ENCODE assay signal across 21 cellular contexts in genomic region chr5:124839371-124839998, GRCh38.
A peak's percentile ranks its signal among the peaks of the same experiment; 100 is the strongest.
DNase-seq lines count a peak whose midpoint lies in the region; ATAC-seq, FAIRE-seq and TF ChIP-seq lines count a peak whose summit lies in the region.
"Had no signal": no experiment of that assay in that cellular context is flagged by ENCODE, and none has a peak within 500 bp of the region (broad histone marks: within the 10 kb centered on the region; RNA-seq: fewer than 3 reads in every experiment).

No MANE protein-coding gene starts in this region.

- BruUV-seq in MCF 10A (replicated peaks; lab: Mats Ljungman, UMichigan) (no TSS peak), GM12878 (replicated peaks; lab: Mats Ljungman, UMichigan) (no TSS peak)

- in situ Hi-C loops in GM12878 (cut with MboI), result no loop called here

- H3K9me3 Mint-ChIP-seq in MCF 10A (ENCODE audit: unreplicated experiment), result peaks cover 8% of the 10 kb centered on the region

- H3K27me3 Mint-ChIP-seq in MCF 10A (ENCODE audit: insufficient read depth, unreplicated experiment), result no peaks in the 10 kb centered on the region
- H3K27me3 Mint-ChIP-seq: T-cell had no signal

- H3K4me2 ChIP-seq in GM12878 (ENCODE audit: control insufficient read depth, insufficient read depth), result no peak overlapping the region

- no peak overlapping the region for H3K9ac ChIP-seq in GM12878 (ENCODE audit: control insufficient read depth, insufficient read depth, low read length)

- TF ChIP-seq RAD21 in GM12878 (IDR thresholded peaks at IDR 0.05; ENCODE audit: insufficient read depth, low read depth, low read length), result no peak

- H4K20me1 ChIP-seq in GM12878 (ENCODE audit: control insufficient read depth, insufficient read depth), result no peaks in the 10 kb centered on the region

- no peaks in the 10 kb centered on the region for H3K79me2 ChIP-seq in GM12878 (ENCODE audit: control insufficient read depth, insufficient read depth, low read length)

- RAD21 ChIA-PET in GM12878 (lab: Charles Lee; ENCODE audit: unreplicated experiment), result interaction anchor here (0.7 kb wide), 1 partner anchor 91 kb away, joined by 4 read pairs; no protein-coding TSS in a partner anchor

- H3K36me3 ChIP-seq in breast epithelium, result no peaks in the 10 kb centered on the region
- H3K36me3 ChIP-seq in GM12878 (ENCODE audit: control insufficient read depth in 2 of 2, insufficient read depth in 2 of 2, low read length in 1 of 2), result no peaks in the 10 kb centered on the region
- no peaks in the 10 kb centered on the region for H3K36me3 ChIP-seq in body of pancreas (replicated peaks in 1 of 2; ENCODE audit: insufficient read depth in 1 of 2, low read depth in 2 of 2)
- H3K36me3 ChIP-seq in SJCRH30, result no peaks in the 10 kb centered on the region
- H3K36me3 ChIP-seq: right lobe of liver had no signal

- H3K27ac Mint-ChIP-seq in MCF 10A (ENCODE audit: low read depth, unreplicated experiment), result no peak overlapping the region
- H3K27ac Mint-ChIP-seq: activated T-helper 1 cell treated with anti-CD3 and anti-CD28 coated beads, Interleukin-12 subunit alpha, Interleukin-12 subunit beta, Interleukin-2, Interleukin-4 antibody, amounts not matched to agents 30 ng/mL and 10 ng/mL and 1 ng/mL, durations not matched to agents 14 hours and 24 hours and 36 hours; CD8-positive, alpha-beta memory T cell; endodermal cell; immature natural killer cell; T-cell had no signal

- CTCF ChIA-PET in MCF 10A (lab: Yijun Ruan, JAX), result no interaction called here
- CTCF ChIA-PET in GM12878 (lab: Yijun Ruan, JAX), result interaction anchor here (2.1 kb wide), 1 partner anchor 9 kb away, joined by 7 read pairs; no protein-coding TSS in a partner anchor

- H3K27me3 ChIP-seq in breast epithelium, result no peaks in the 10 kb centered on the region
- no peaks in the 10 kb centered on the region for H3K27me3 ChIP-seq in GM12878 (replicated peaks in 1 of 2; ENCODE audit: control insufficient read depth in 2 of 2, insufficient read depth in 2 of 2, low read length in 1 of 2)
- H3K27me3 ChIP-seq in body of pancreas, result no peaks in the 10 kb centered on the region
- H3K27me3 ChIP-seq in SJCRH30, result no peaks in the 10 kb centered on the region
- H3K27me3 ChIP-seq: right lobe of liver had no signal

- H3K4me3 ChIP-seq in breast epithelium (no peak overlapping the region), GM12878 (no peak overlapping the region), body of pancreas (no peak overlapping the region), SJCRH30 (no peak overlapping the region)
- H3K4me3 ChIP-seq: K562, right lobe of liver had no signal

- no peak overlapping the region for H2AFZ ChIP-seq in GM12878 (ENCODE audit: control insufficient read depth, low read depth, low read length)

- TF ChIP-seq POLR2A in breast epithelium (IDR thresholded peaks at IDR 0.05), result no peak
- TF ChIP-seq POLR2A in GM12878 (IDR thresholded peaks at IDR 0.05; ENCODE audit: low read depth, low read length), result no peak
- no peak for TF ChIP-seq POLR2A in body of pancreas (IDR thresholded peaks at IDR 0.05)

- POLR2A ChIA-PET in MCF 10A (lab: Yijun Ruan, JAX), result interaction anchor here (0.6 to 7.0 kb wide), 11 partner anchors 12 to 570 kb away, joined by 3 to 138 read pairs (median 4); partner anchors contain the start of gene ZNF608
- POLR2A ChIA-PET in GM12878 (lab: Charles Lee), result interaction anchor here (0.6 kb wide), 1 partner anchor 85 kb away, joined by 3 read pairs; no protein-coding TSS in a partner anchor

- TF ChIP-seq CTCF in MCF 10A (IDR thresholded peaks at IDR 0.05; ENCODE audit: unreplicated experiment), result no peak
- no peak for TF ChIP-seq CTCF in breast epithelium (IDR thresholded peaks at IDR 0.05)
- no peak for TF ChIP-seq CTCF in GM12878 (IDR thresholded peaks at IDR 0.05 in 2 of 3, conservative IDR thresholded peaks at IDR 0.05 in 1 of 3; ENCODE audit: control insufficient read depth in 2 of 3, extremely low read depth in 1 of 3, insufficient read depth in 1 of 3, low read depth in 3 of 3, low read length in 3 of 3)
- no peak for TF ChIP-seq CTCF in body of pancreas (IDR thresholded peaks at IDR 0.05)

- peak; percentile 54 for ATAC-seq in GM12878
- ATAC-seq in body of pancreas, result no peak
- ATAC-seq: K562, T-cell had no signal

- no peaks in the 10 kb centered on the region for H3K36me3 Mint-ChIP-seq in MCF 10A (ENCODE audit: insufficient read depth, unreplicated experiment)
- H3K36me3 Mint-ChIP-seq: CD8-positive, alpha-beta memory T cell; immature natural killer cell; T-cell had no signal

- SMC1A ChIA-PET in GM12878 (lab: Charles Lee; ENCODE audit: uncharacterized antibody, unreplicated experiment), result interaction anchor here (1.0 to 1.6 kb wide), 3 partner anchors 10 to 50 kb away, joined by 3 to 5 read pairs (median 4); no protein-coding TSS in a partner anchor

- TF ChIP-seq EP300 in GM12878 (IDR thresholded peaks at IDR 0.05; ENCODE audit: borderline replicate concordance in 1 of 2, control insufficient read depth in 1 of 2, low read depth in 2 of 2, low read length in 2 of 2), result peak in 1 of 2 experiments; percentile 38; a peak in 2 of 4 replicates

- FAIRE-seq in GM12878 (lab: Jason Lieb, UNC), result no peak
- FAIRE-seq: GM12891, K562 had no signal

- DNase-seq in MCF 10A (ENCODE audit: unreplicated experiment), result peak; percentile 82
- no peak for DNase-seq in breast epithelium (ENCODE audit: low spot score in 2 of 2)
- no peak for DNase-seq in GM12878 (ENCODE audit: low read depth, low spot score)
- DNase-seq in globus pallidus (ENCODE audit: low spot score), result peak; percentile 57
- DNase-seq in body of pancreas, result no peak
- DNase-seq in SJCRH30, result no peak
- DNase-seq in NCI-H128 (lab: John Stamatoyannopoulos, UW; ENCODE audit: unreplicated experiment), result no peak
- no peak for DNase-seq in AG20443 (ENCODE audit: low spot score)
- DNase-seq: activated CD4-positive, alpha-beta T cell treated with anti-CD3 and anti-CD28 coated beads, Interleukin-2, amount 50 U/mL, for 48 hours; CD8-positive, alpha-beta memory T cell; endodermal cell; immature natural killer cell; NCI-H1694; NCI-H524 treated with DMSO at 0.1 percent for 48 hours; right lobe of liver; RPMI8226; T-cell had no signal

- peaks cover 21% of the 10 kb centered on the region for H3K4me1 Mint-ChIP-seq in MCF 10A (ENCODE audit: insufficient read depth, unreplicated experiment)
- H3K4me1 Mint-ChIP-seq: CD8-positive, alpha-beta memory T cell; endodermal cell; T-cell had no signal

- no peak overlapping the region for H3K4me3 Mint-ChIP-seq in MCF 10A (ENCODE audit: unreplicated experiment)
- H3K4me3 Mint-ChIP-seq: activated T-helper 1 cell treated with anti-CD3 and anti-CD28 coated beads, Interleukin-12 subunit alpha, Interleukin-12 subunit beta, Interleukin-2, Interleukin-4 antibody, amounts not matched to agents 30 ng/mL and 10 ng/mL and 1 ng/mL, durations not matched to agents 14 hours and 24 hours and 36 hours; CD8-positive, alpha-beta memory T cell; endodermal cell; immature natural killer cell; T-cell had no signal

- no peaks in the 10 kb centered on the region for H3K9me3 ChIP-seq in breast epithelium
- H3K9me3 ChIP-seq in GM12878 (replicated peaks; ENCODE audit: control insufficient read depth, insufficient read depth, low read length), result no peaks in the 10 kb centered on the region
- no peaks in the 10 kb centered on the region for H3K9me3 ChIP-seq in body of pancreas
- 0 out of 2 replicates have a peak, but pooled peaks cover 4% of the 10 kb centered on the region for H3K9me3 ChIP-seq in SJCRH30 (replicated peaks)
- H3K9me3 ChIP-seq: right lobe of liver had no signal

- H3K4me1 ChIP-seq in breast epithelium (peaks cover 0 to 5% of the 10 kb centered on the region in 2 donors), GM12878 (ENCODE audit: control insufficient read depth, insufficient read depth, low read length) (no peaks in the 10 kb centered on the region), body of pancreas (no peaks in the 10 kb centered on the region), SJCRH30 (no peaks in the 10 kb centered on the region)
- H3K4me1 ChIP-seq: right lobe of liver had no signal

- H3K27ac ChIP-seq in breast epithelium (no peak overlapping the region), GM12878 (ENCODE audit: control insufficient read depth, insufficient read depth) (no peak overlapping the region), body of pancreas (no peak overlapping the region), SJCRH30 (no peak overlapping the region)
- H3K27ac ChIP-seq: right lobe of liver, VCaP had no signal

- intact Hi-C loops in MCF 10A (cut with micrococcal nuclease) (no loop called here), breast epithelium (cut with DNase I; ENCODE audit: low total_unique reads) (no loop called here), GM12878 (cut with micrococcal nuclease; ENCODE audit: unreplicated experiment) (no loop called here), body of pancreas (cut with DNase I) (no loop called here)

TF ChIP-seq in GM12878, 131 proteins besides CTCF, POLR2A, EP300 and RAD21:
- TF ChIP-seq MTA2 (IDR thresholded peaks at IDR 0.05; ENCODE audit: low read depth) (peak; percentile 77; the same call in 1 of the 2 replicates), ATF7 (IDR thresholded peaks at IDR 0.05; ENCODE audit: low read depth) (peak; percentile 25; the same call in 1 of the 2 replicates), BACH1 (IDR thresholded peaks at IDR 0.05; ENCODE audit: borderline replicate concordance) (no peak)

Comparison
In these comparisons a context has a peak if more than half of its experiments do, and no peak if none do; other contexts are left out.
1. DNase-seq: peak in MCF 10A (single experiment) and globus pallidus (single experiment); none in breast epithelium (0 of 2), GM12878 (single experiment), body of pancreas (0 of 4), SJCRH30 (0 of 2), NCI-H128 (single experiment) and AG20443 (single experiment).